1 cellular context compared by ENCODE assay signal in genomic region chr3:168094580-168094876, GRCh38.
A peak's percentile ranks its signal among the peaks of the same experiment; 100 is the strongest.
TF ChIP-seq lines count a peak whose summit lies in the region.

No MANE protein-coding gene starts in this region.

TF ChIP-seq in HepG2, 621 proteins besides CTCF, POLR2A, EP300 and RAD21 (continued from another document):
- TF ChIP-seq ZNF276 (CRISPR knock-in tag; IDR thresholded peaks at IDR 0.05; ENCODE audit: low read depth) (no peak), ZNF354B (CRISPR knock-in tag; IDR thresholded peaks at IDR 0.05) (no peak), PATZ1 (CRISPR knock-in tag; IDR thresholded peaks at IDR 0.05) (0 out of 2 replicates have a peak, but pooled peaks have one; percentile 30), ZNF672 (CRISPR knock-in tag; IDR thresholded peaks at IDR 0.05) (no peak), ZNF564 (CRISPR knock-in tag; IDR thresholded peaks at IDR 0.05) (no peak), CREM (IDR thresholded peaks at IDR 0.05) (0 out of 2 replicates have a peak, but pooled peaks have one; percentile 21), CREM (CRISPR knock-in tag; IDR thresholded peaks at IDR 0.05) (no peak), RFXAP (CRISPR knock-in tag; IDR thresholded peaks at IDR 0.05; ENCODE audit: borderline replicate concordance) (peak; percentile 50; the same call in 1 of the 2 replicates), RFX5 (IDR thresholded peaks at IDR 0.05; ENCODE audit: low read depth, low read length) (no peak), HOXA7 (CRISPR knock-in tag; IDR thresholded peaks at IDR 0.05) (no peak), TMF1 (CRISPR knock-in tag; IDR thresholded peaks at IDR 0.05; ENCODE audit: low read depth) (no peak), ZNF121 (CRISPR knock-in tag; IDR thresholded peaks at IDR 0.05) (no peak), SNAI1 (CRISPR knock-in tag; IDR thresholded peaks at IDR 0.05; ENCODE audit: borderline replicate concordance) (no peak), TBX2 (CRISPR knock-in tag; IDR thresholded peaks at IDR 0.05; ENCODE audit: borderline replicate concordance) (no peak), ZFP90 (CRISPR knock-in tag; IDR thresholded peaks at IDR 0.05; ENCODE audit: borderline replicate concordance) (no peak), SSRP1 (CRISPR knock-in tag; IDR thresholded peaks at IDR 0.05) (no peak), ZNF670 (CRISPR knock-in tag; IDR thresholded peaks at IDR 0.05; ENCODE audit: borderline replicate concordance) (no peak), ARID5B (CRISPR knock-in tag; IDR thresholded peaks at IDR 0.05) (peak; percentile 8; the same call in 1 of the 2 replicates), ZNF790 (CRISPR knock-in tag; IDR thresholded peaks at IDR 0.05; ENCODE audit: borderline replicate concordance) (no peak), PHF5A (CRISPR knock-in tag; IDR thresholded peaks at IDR 0.05; ENCODE audit: low read depth, unreplicated experiment) (no peak), ZNF75D (CRISPR knock-in tag; IDR thresholded peaks at IDR 0.05; ENCODE audit: borderline replicate concordance) (no peak), FOXA1 (IDR thresholded peaks at IDR 0.05) (no peak), FOXA1 (CRISPR knock-in tag; IDR thresholded peaks at IDR 0.05) (no peak), MED1 (CRISPR knock-in tag; IDR thresholded peaks at IDR 0.05) (peak; percentile 46; the same call in 1 of the 2 replicates), ZNF367 (CRISPR knock-in tag; IDR thresholded peaks at IDR 0.05; ENCODE audit: borderline replicate concordance) (no peak), KLF12 (CRISPR knock-in tag; IDR thresholded peaks at IDR 0.05; ENCODE audit: borderline replicate concordance) (no peak), ZNF558 (CRISPR knock-in tag; IDR thresholded peaks at IDR 0.05; ENCODE audit: borderline replicate concordance) (peak; percentile 79; the same call in 1 of the 2 replicates), HMG20A (CRISPR knock-in tag; IDR thresholded peaks at IDR 0.05; ENCODE audit: borderline replicate concordance) (no peak)
